In the genomic region with DNA sequence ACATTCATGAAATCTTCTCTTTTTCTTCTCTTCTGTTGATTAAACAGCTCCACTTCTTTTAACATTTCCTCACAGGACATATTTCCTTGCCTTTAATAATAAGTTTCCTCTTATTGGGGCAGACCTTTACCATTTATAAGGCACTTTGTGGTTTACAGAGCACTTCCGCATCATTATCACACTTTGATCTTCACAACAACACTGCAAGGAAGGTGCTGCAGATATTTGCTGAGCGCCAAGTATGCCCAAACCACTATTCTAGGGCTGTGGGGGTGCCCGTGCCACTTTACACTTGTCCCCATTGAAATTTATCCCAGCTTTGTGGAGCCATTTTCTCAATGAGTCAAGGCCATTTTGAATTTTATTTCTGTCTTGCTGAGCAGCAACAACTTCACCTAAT, we compare ENCODE assay signal across 36 cellular contexts.
"Had no signal": no experiment of that assay in that cellular context is flagged by ENCODE, and none has a peak within 500 bp of the region (broad histone marks: within the 10 kb centered on the region; RNA-seq: fewer than 3 reads in every experiment).

No MANE protein-coding gene starts in this region.

- H3K9me3 Mint-ChIP-seq: activated B cell treated with CpG ODN at 0.5 μM for 24 hours; activated CD8-positive, alpha-beta T cell treated with anti-CD3 and anti-CD28 coated beads for 36 hours; activated naive CD4-positive, alpha-beta T cell treated with anti-CD3 and anti-CD28 coated beads for 36 hours; activated naive CD4-positive, alpha-beta T cell treated with anti-CD3 and anti-CD28 coated beads, Interleukin-2, amount 50 U/mL, for 24 hours; activated naive CD8-positive, alpha-beta T cell treated with anti-CD3 and anti-CD28 coated beads for 36 hours; activated naive CD8-positive, alpha-beta T cell treated with anti-CD3 and anti-CD28 coated beads, Interleukin-2, amount 50 U/mL, for 24 hours; activated T-helper 1 cell treated with anti-CD3 and anti-CD28 coated beads, Interleukin-12 subunit alpha, Interleukin-12 subunit beta, Interleukin-2, Interleukin-4 antibody, amounts not matched to agents 30 ng/mL and 10 ng/mL and 1 ng/mL, durations not matched to agents 14 hours and 24 hours and 36 hours; activated T-helper 2 cell treated with anti-CD3 and anti-CD28 coated beads, Interferon-gamma antibody, Interleukin-2, Interleukin-4, amounts not matched to agents 10 μg/mL and 5 μg/mL and 100 μg/mL, durations not matched to agents 14 hours and 24 hours and 36 hours; T-helper 2 cell treated with Interferon-gamma antibody and Interleukin-4, amounts not matched to agents 5 μg/mL and 100 μg/mL, for 36 hours had no signal

- H3K9me3 ChIP-seq: adrenal gland, body of pancreas, esophagus squamous epithelium, gastroesophageal sphincter, heart right ventricle had no signal

- H3K27ac Mint-ChIP-seq: activated B cell treated with CpG ODN at 0.5 μM for 24 hours; activated CD8-positive, alpha-beta T cell treated with anti-CD3 and anti-CD28 coated beads for 36 hours; activated naive CD4-positive, alpha-beta T cell treated with anti-CD3 and anti-CD28 coated beads for 36 hours; activated naive CD4-positive, alpha-beta T cell treated with anti-CD3 and anti-CD28 coated beads, Interleukin-2, amount 50 U/mL, for 24 hours; activated naive CD8-positive, alpha-beta T cell treated with anti-CD3 and anti-CD28 coated beads for 36 hours; activated naive CD8-positive, alpha-beta T cell treated with anti-CD3 and anti-CD28 coated beads, Interleukin-2, amount 50 U/mL, for 24 hours; activated T-helper 1 cell treated with anti-CD3 and anti-CD28 coated beads, Interleukin-12 subunit alpha, Interleukin-12 subunit beta, Interleukin-2, Interleukin-4 antibody, amounts not matched to agents 30 ng/mL and 10 ng/mL and 1 ng/mL, durations not matched to agents 14 hours and 24 hours and 36 hours; activated T-helper 2 cell treated with anti-CD3 and anti-CD28 coated beads, Interferon-gamma antibody, Interleukin-2, Interleukin-4, amounts not matched to agents 10 μg/mL and 5 μg/mL and 100 μg/mL, durations not matched to agents 14 hours and 24 hours and 36 hours; T-helper 17 cell; T-helper 2 cell treated with Interferon-gamma antibody and Interleukin-4, amounts not matched to agents 5 μg/mL and 100 μg/mL, for 36 hours had no signal

- H3K4me3 ChIP-seq: adrenal gland, body of pancreas, esophagus squamous epithelium, gastroesophageal sphincter, heart right ventricle had no signal

- H3K27me3 ChIP-seq: adrenal gland, body of pancreas, esophagus squamous epithelium, gastroesophageal sphincter, heart right ventricle had no signal

- H3K4me3 Mint-ChIP-seq: activated B cell treated with CpG ODN at 0.5 μM for 24 hours; activated CD8-positive, alpha-beta T cell treated with anti-CD3 and anti-CD28 coated beads for 36 hours; activated naive CD4-positive, alpha-beta T cell treated with anti-CD3 and anti-CD28 coated beads for 36 hours; activated naive CD4-positive, alpha-beta T cell treated with anti-CD3 and anti-CD28 coated beads, Interleukin-2, amount 50 U/mL, for 24 hours; activated naive CD8-positive, alpha-beta T cell treated with anti-CD3 and anti-CD28 coated beads for 36 hours; activated naive CD8-positive, alpha-beta T cell treated with anti-CD3 and anti-CD28 coated beads, Interleukin-2, amount 50 U/mL, for 24 hours; activated T-helper 1 cell treated with anti-CD3 and anti-CD28 coated beads, Interleukin-12 subunit alpha, Interleukin-12 subunit beta, Interleukin-2, Interleukin-4 antibody, amounts not matched to agents 30 ng/mL and 10 ng/mL and 1 ng/mL, durations not matched to agents 14 hours and 24 hours and 36 hours; T-helper 17 cell; T-helper 2 cell treated with Interferon-gamma antibody and Interleukin-4, amounts not matched to agents 5 μg/mL and 100 μg/mL, for 36 hours had no signal

- ATAC-seq: activated CD4-positive, CD25-positive, alpha-beta regulatory T cell treated with anti-CD3 and anti-CD28 coated beads, Interleukin-2, amount 50 U/mL, for 24 hours; activated CD8-positive, alpha-beta T cell treated with anti-CD3 and anti-CD28 coated beads for 36 hours; activated naive CD8-positive, alpha-beta T cell treated with anti-CD3 and anti-CD28 coated beads, Interleukin-2, amount 50 U/mL, for 24 hours; body of pancreas; gastroesophageal sphincter; heart right ventricle; T-helper 17 cell had no signal

- H3K36me3 ChIP-seq: adrenal gland, esophagus squamous epithelium, gastroesophageal sphincter, heart right ventricle, WERI-Rb-1 had no signal

- H3K27me3 Mint-ChIP-seq: T-helper 17 cell had no signal

- FAIRE-seq: colon, endometrium, endothelial cell of umbilical vein had no signal

- DNase-seq: activated B cell treated with CpG ODN at 0.5 μM for 24 hours; activated CD4-positive, alpha-beta T cell treated with anti-CD3 and anti-CD28 coated beads for 48 hours; activated CD4-positive, alpha-beta T cell treated with anti-CD3 and anti-CD28 coated beads, Interleukin-2, amount 50 U/mL, for 1 hour; activated CD4-positive, alpha-beta T cell treated with anti-CD3 and anti-CD28 coated beads, Interleukin-2, amount 50 U/mL, for 48 hours; activated CD8-positive, alpha-beta memory T cell treated with anti-CD3 and anti-CD28 coated beads for 24 hours; activated CD8-positive, alpha-beta T cell treated with anti-CD3 and anti-CD28 coated beads for 36 hours; activated effector memory CD4-positive, alpha-beta T cell treated with anti-CD3 and anti-CD28 coated beads, Interleukin-2, amount 50 U/mL, for 16 hours; activated naive CD4-positive, alpha-beta T cell treated with anti-CD3 and anti-CD28 coated beads for 36 hours; activated naive CD8-positive, alpha-beta T cell treated with anti-CD3 and anti-CD28 coated beads for 36 hours; activated naive CD8-positive, alpha-beta T cell treated with anti-CD3 and anti-CD28 coated beads, Interleukin-2, amount 50 U/mL, for 24 hours; activated T-cell treated with anti-CD3 and anti-CD28 coated beads, Interleukin-2, amount 50 U/mL, for 1 hour; activated T-cell treated with anti-CD3 and anti-CD28 coated beads, Interleukin-2, amount 50 U/mL, for 48 hours; adrenal gland; amygdala; aorta; body of pancreas; caudate nucleus; cortex of kidney; dermis blood vessel endothelial cell; effector CD4-positive, alpha-beta T cell; esophagus squamous epithelium; foreskin melanocyte; heart right ventricle; T-helper 17 cell; T1000; WERI-Rb-1 had no signal

- H3K27ac ChIP-seq: adrenal gland, body of pancreas, epithelial cell of prostate, esophagus squamous epithelium, gastroesophageal sphincter, heart right ventricle, WERI-Rb-1 had no signal

- H3K4me1 ChIP-seq: adrenal gland, body of pancreas, esophagus squamous epithelium, gastroesophageal sphincter, heart right ventricle had no signal

- H3K4me1 Mint-ChIP-seq: activated B cell treated with CpG ODN at 0.5 μM for 24 hours; activated naive CD4-positive, alpha-beta T cell treated with anti-CD3 and anti-CD28 coated beads, Interleukin-2, amount 50 U/mL, for 24 hours; activated naive CD8-positive, alpha-beta T cell treated with anti-CD3 and anti-CD28 coated beads for 36 hours; activated naive CD8-positive, alpha-beta T cell treated with anti-CD3 and anti-CD28 coated beads, Interleukin-2, amount 50 U/mL, for 24 hours had no signal

- H3K36me3 Mint-ChIP-seq: activated naive CD4-positive, alpha-beta T cell treated with anti-CD3 and anti-CD28 coated beads, Interleukin-2, amount 50 U/mL, for 24 hours; activated naive CD8-positive, alpha-beta T cell treated with anti-CD3 and anti-CD28 coated beads for 36 hours had no signal
